ENCODE assay signal across 11 cellular contexts in genomic region chr2:144320491-144320890, GRCh38.
DNase-seq lines count a peak whose midpoint lies in the region; ATAC-seq and TF ChIP-seq lines count a peak whose summit lies in the region.
"Had no signal": no experiment of that assay in that cellular context is flagged by ENCODE, and none has a peak within 500 bp of the region (broad histone marks: within the 10 kb centered on the region; RNA-seq: fewer than 3 reads in every experiment).

No MANE protein-coding gene starts in this region.

- H3K4me1 Mint-ChIP-seq in MCF 10A (ENCODE audit: insufficient read depth, unreplicated experiment), result peaks cover 29% of the 10 kb centered on the region
- H3K4me1 Mint-ChIP-seq in activated CD4-positive, alpha-beta memory T cell treated with anti-CD3 and anti-CD28 coated beads, Interleukin-2, amount 10 ng/mL, durations not matched to agents 7 days and 5 days, result peaks cover 50% of the 10 kb centered on the region
- H3K4me1 Mint-ChIP-seq in stimulated activated effector memory CD8-positive, alpha-beta T cell treated with anti-CD3 and anti-CD28 coated beads, Interleukin-12 subunit alpha, Interleukin-12 subunit beta, amount 100 ng/mL, for 72 hours, result peaks cover 64% of the 10 kb centered on the region

- TF ChIP-seq POLR2A in breast epithelium (IDR thresholded peaks at IDR 0.05), result no peak

- no peaks in the 10 kb centered on the region for H3K9me3 Mint-ChIP-seq in MCF 10A (ENCODE audit: unreplicated experiment)
- peaks cover 12% of the 10 kb centered on the region for H3K9me3 Mint-ChIP-seq in activated CD4-positive, alpha-beta memory T cell treated with anti-CD3 and anti-CD28 coated beads, Interleukin-2, amount 10 ng/mL, durations not matched to agents 7 days and 5 days
- no peaks in the 10 kb centered on the region for H3K9me3 Mint-ChIP-seq in stimulated activated effector memory CD8-positive, alpha-beta T cell treated with anti-CD3 and anti-CD28 coated beads, Interleukin-12 subunit alpha, Interleukin-12 subunit beta, amount 100 ng/mL, for 72 hours

- no peaks in the 10 kb centered on the region for H3K36me3 ChIP-seq in breast epithelium

- DNase-seq in MCF 10A (ENCODE audit: unreplicated experiment) (peak; percentile 69), breast epithelium (ENCODE audit: low spot score in 2 of 2) (no peak), foreskin fibroblast (peak; percentile 61 to 78), NCI-H2227 treated with DMSO at 0.1 percent for 48 hours (lab: John Stamatoyannopoulos, UW) (no peak), NCI-H748 (lab: John Stamatoyannopoulos, UW; ENCODE audit: unreplicated experiment) (no peak)
- DNase-seq in activated CD4-positive, alpha-beta memory T cell treated with anti-CD3 and anti-CD28 coated beads, Interleukin-2, amount 10 ng/mL, durations not matched to agents 7 days and 5 days, result peak; percentile 65
- DNase-seq in stimulated activated effector memory CD8-positive, alpha-beta T cell treated with anti-CD3 and anti-CD28 coated beads, Interleukin-12 subunit alpha, Interleukin-12 subunit beta, amount 100 ng/mL, for 72 hours (ENCODE audit: low spot score in 2 of 2), result peak in 1 of 2 donors; percentile 64

- peak; percentile 69 for ATAC-seq in stimulated activated effector memory CD8-positive, alpha-beta T cell treated with anti-CD3 and anti-CD28 coated beads, Interleukin-12 subunit alpha, Interleukin-12 subunit beta, amount 100 ng/mL, for 72 hours
- ATAC-seq in GM19035 (IDR thresholded peaks at IDR 0.05; ENCODE audit: unreplicated experiment), result no peak

- H3K36me3 Mint-ChIP-seq in MCF 10A (ENCODE audit: insufficient read depth, unreplicated experiment), result no peaks in the 10 kb centered on the region
- H3K36me3 Mint-ChIP-seq in activated CD4-positive, alpha-beta memory T cell treated with anti-CD3 and anti-CD28 coated beads, Interleukin-2, amount 10 ng/mL, durations not matched to agents 7 days and 5 days (ENCODE audit: low read depth), result peaks cover 62% of the 10 kb centered on the region
- H3K36me3 Mint-ChIP-seq in stimulated activated effector memory CD8-positive, alpha-beta T cell treated with anti-CD3 and anti-CD28 coated beads, Interleukin-12 subunit alpha, Interleukin-12 subunit beta, amount 100 ng/mL, for 72 hours, result peaks cover 28% of the 10 kb centered on the region

- H3K4me3 Mint-ChIP-seq in MCF 10A (ENCODE audit: unreplicated experiment), result no peak overlapping the region
- peak overlapping the region; percentile 19 for H3K4me3 Mint-ChIP-seq in activated CD4-positive, alpha-beta memory T cell treated with anti-CD3 and anti-CD28 coated beads, Interleukin-2, amount 10 ng/mL, durations not matched to agents 7 days and 5 days
- peak overlapping the region; percentile 22 for H3K4me3 Mint-ChIP-seq in stimulated activated effector memory CD8-positive, alpha-beta T cell treated with anti-CD3 and anti-CD28 coated beads, Interleukin-12 subunit alpha, Interleukin-12 subunit beta, amount 100 ng/mL, for 72 hours
- H3K4me3 Mint-ChIP-seq: neural crest cell had no signal

- no peak for TF ChIP-seq CTCF in MCF 10A (IDR thresholded peaks at IDR 0.05; ENCODE audit: unreplicated experiment)
- no peak for TF ChIP-seq CTCF in breast epithelium (IDR thresholded peaks at IDR 0.05)
- no peak for TF ChIP-seq CTCF in foreskin fibroblast (IDR thresholded peaks at IDR 0.05; ENCODE audit: low read depth, low read length)

- H3K27me3 Mint-ChIP-seq in MCF 10A (ENCODE audit: insufficient read depth, unreplicated experiment), result no peaks in the 10 kb centered on the region
- no peaks in the 10 kb centered on the region for H3K27me3 Mint-ChIP-seq in activated CD4-positive, alpha-beta memory T cell treated with anti-CD3 and anti-CD28 coated beads, Interleukin-2, amount 10 ng/mL, durations not matched to agents 7 days and 5 days

- H3K4me3 ChIP-seq in breast epithelium (no peak overlapping the region), foreskin fibroblast (ENCODE audit: low read depth in 1 of 2, low read length in 2 of 2) (no peak overlapping the region)
- H3K4me3 ChIP-seq: SK-N-MC had no signal

- POLR2A ChIA-PET in MCF 10A (lab: Yijun Ruan, JAX), result interaction anchor here (1.0 to 2.5 kb wide), 3 partner anchors 10 to 299 kb away, joined by 3 to 12 read pairs (median 3); a partner anchor contains a TSS
- POLR2A ChIA-PET in activated CD4-positive, alpha-beta memory T cell treated with anti-CD3 and anti-CD28 coated beads, Interleukin-2, amount 10 ng/mL, durations not matched to agents 7 days and 5 days (lab: Charles Lee), result interaction anchor here (0.6 to 4.5 kb wide), 7 partner anchors 10 to 1093 kb away, joined by 3 to 34 read pairs (median 5); a partner anchor contains a TSS

- CTCF ChIA-PET in MCF 10A (lab: Yijun Ruan, JAX), result interaction anchor here (0.5 to 1.5 kb wide), 2 partner anchors 24 to 84 kb away, joined by 3 to 5 read pairs; no protein-coding TSS in a partner anchor
- CTCF ChIA-PET in activated CD4-positive, alpha-beta memory T cell treated with anti-CD3 and anti-CD28 coated beads, Interleukin-2, amount 10 ng/mL, durations not matched to agents 7 days and 5 days (lab: Charles Lee), result no interaction called here

- H3K27ac Mint-ChIP-seq in MCF 10A (ENCODE audit: low read depth, unreplicated experiment), result peak overlapping the region; percentile 88
- H3K27ac Mint-ChIP-seq in activated CD4-positive, alpha-beta memory T cell treated with anti-CD3 and anti-CD28 coated beads, Interleukin-2, amount 10 ng/mL, durations not matched to agents 7 days and 5 days, result peak overlapping the region; percentile 64
- H3K27ac Mint-ChIP-seq in stimulated activated effector memory CD8-positive, alpha-beta T cell treated with anti-CD3 and anti-CD28 coated beads, Interleukin-12 subunit alpha, Interleukin-12 subunit beta, amount 100 ng/mL, for 72 hours, result peak overlapping the region; percentile 88

- BruUV-seq in MCF 10A (replicated peaks; lab: Mats Ljungman, UMichigan), result no TSS peak

- H3K27me3 ChIP-seq in breast epithelium, result no peaks in the 10 kb centered on the region

- no peaks in the 10 kb centered on the region for H3K9me3 ChIP-seq in breast epithelium

- intact Hi-C loops in MCF 10A (cut with micrococcal nuclease), result no loop called here
- intact Hi-C loops in breast epithelium (cut with DNase I; ENCODE audit: low total_unique reads), result no loop called here

- H3K4me1 ChIP-seq in breast epithelium, result no peaks in the 10 kb centered on the region

- H3K27ac ChIP-seq in breast epithelium, result no peak overlapping the region
- H3K27ac ChIP-seq: C4-2B had no signal

Comparison
In these comparisons a context has a peak if more than half of its experiments do, and no peak if none do; other contexts are left out.
1. DNase-seq: peak in MCF 10A (single experiment), activated CD4-positive, alpha-beta memory T cell treated with anti-CD3 and anti-CD28 coated beads, Interleukin-2, amount 10 ng/mL, durations not matched to agents 7 days and 5 days (single experiment) and foreskin fibroblast (2 of 2); none in breast epithelium (0 of 2), NCI-H2227 treated with DMSO at 0.1 percent for 48 hours (single experiment) and NCI-H748 (single experiment).
2. Peak in every context shown above with its lines, with median percentiles within 50 percentile points of each other: H3K27ac Mint-ChIP-seq.